Comparison of ENCODE assay signal across 17 cellular contexts in genomic region chr11:24249921-24250320, GRCh38.
"Had no signal": no experiment of that assay in that cellular context is flagged by ENCODE, and none has a peak within 500 bp of the region (broad histone marks: within the 10 kb centered on the region; RNA-seq: fewer than 3 reads in every experiment).

No MANE protein-coding gene starts in this region.

- ATAC-seq: effector memory CD8-positive, alpha-beta T cell; foreskin keratinocyte; gastrocnemius medialis; heart right ventricle; left cardiac atrium; left lung; left ventricle myocardium superior; lower lobe of right lung; mucosa of descending colon; naive thymus-derived CD8-positive, alpha-beta T cell had no signal

- DNase-seq: cortex of kidney; effector CD8-positive, alpha-beta T cell; effector memory CD8-positive, alpha-beta T cell; foreskin keratinocyte; gastrocnemius medialis; glutamatergic neuron; head of caudate nucleus; heart right ventricle; hippocampal formation; left cardiac atrium; left lung; left ventricle myocardium superior; lower lobe of right lung; mesenchymal stem cell; mucosa of descending colon; naive B cell; naive thymus-derived CD8-positive, alpha-beta T cell had no signal
